In the genomic region with DNA sequence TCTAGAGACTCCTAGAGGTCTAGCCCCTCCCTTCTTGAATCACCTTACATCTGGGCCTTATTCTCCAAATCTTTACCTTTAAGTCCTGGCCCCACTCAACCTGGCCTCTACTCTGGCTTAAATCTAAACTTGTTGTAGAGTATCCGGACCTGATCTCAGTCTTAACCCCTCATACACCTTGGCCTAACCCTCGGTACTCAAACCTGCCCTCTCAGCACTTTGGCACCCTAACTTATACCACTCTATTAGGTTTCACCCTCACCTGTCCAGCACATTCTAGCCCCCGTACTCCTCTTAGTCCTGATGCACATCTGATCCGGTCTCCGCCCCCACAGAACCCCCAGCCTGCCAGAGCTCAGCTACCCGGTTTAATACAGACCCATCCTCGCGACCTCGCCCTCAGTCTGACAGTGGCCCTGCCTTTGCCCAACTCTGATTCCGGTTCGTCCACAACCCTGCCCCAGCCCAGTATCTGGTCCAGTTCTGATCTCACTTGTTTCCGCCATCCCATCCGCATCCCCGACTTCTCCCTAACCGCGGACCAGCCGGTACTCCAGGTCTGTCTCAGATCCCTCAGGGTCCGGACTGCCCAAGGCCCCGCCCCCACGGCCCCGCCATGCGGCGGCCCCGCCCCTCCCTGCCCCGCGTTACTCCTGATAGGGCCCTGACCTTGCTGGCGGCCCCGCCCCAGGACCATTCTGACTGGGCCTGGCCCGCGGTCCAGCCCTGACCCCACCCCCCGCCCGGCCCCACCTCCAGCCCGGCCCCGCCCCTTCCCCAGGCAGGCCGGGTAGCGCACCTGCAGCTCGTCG, we compare ENCODE assay signal across 8 cellular contexts. TPM values are rescaled to one million over a fixed set of nuclear protein-coding genes. Genes with fewer than 3 reads are reported as not detected.
DNase-seq lines count a peak whose midpoint lies in the region; ATAC-seq and TF ChIP-seq lines count a peak whose summit lies in the region.

No MANE protein-coding gene starts in this region.

- intact Hi-C loops in natural killer cell (cut with micrococcal nuclease) = no loop called here

- H4K20me1 ChIP-seq in GM23248 (ENCODE audit: insufficient read depth) = no peaks in the 10 kb centered on the region

- H3K9me3 ChIP-seq in GM23248 (ENCODE audit: low read depth) = no peaks in the 10 kb centered on the region
- H3K9me3 ChIP-seq in RWPE2 (ENCODE audit: severe bottlenecking) = no peaks in the 10 kb centered on the region

- H3K27ac ChIP-seq in GM23248 (no peak overlapping the region), RWPE2 (ENCODE audit: poor library complexity, severe bottlenecking) (no peak overlapping the region)

- 0 out of 2 replicates have a peak overlapping the region, but pooled peaks have one; percentile 14 for H3K9ac ChIP-seq in GM23248

- peak overlapping the region; percentile 81 for H2AFZ ChIP-seq in GM23248

- WGBS in GM23248 (ENCODE audit: low coverage in 1 of 2, low lambda C conversion rate in 2 of 2, missing lambda C conversion rate in 2 of 2), 2 experiments = 16 to 29% methylated on average over 17 to 35 of the region's 38 CpGs

- peak overlapping the region; percentile 45 to 79 for H3K27ac Mint-ChIP-seq in natural killer cell
- H3K27ac Mint-ChIP-seq in stimulated activated memory B cell treated with anti-CD40 and anti-IgM and Interleukin-4, amounts not matched to agents 10 μg/mL and 1 μg/mL and 100 μg/mL, for 72 hours = peak overlapping the region; percentile 86

- peak; percentile 88 for ATAC-seq in RWPE2 (ENCODE audit: low read depth)
- peak; percentile 76 to 91 (median 84) for ATAC-seq in natural killer cell
- ATAC-seq in stimulated activated memory B cell treated with anti-CD40 and anti-IgM and Interleukin-4, amounts not matched to agents 10 μg/mL and 1 μg/mL and 100 μg/mL, for 72 hours = peak; percentile 95

- H3K27me3 ChIP-seq in GM23248 (replicated peaks; ENCODE audit: insufficient read depth) (0 out of 2 replicates have a peak, but pooled peaks cover 9% of the 10 kb centered on the region), RWPE2 (ENCODE audit: insufficient read depth, poor library complexity, severe bottlenecking) (no peaks in the 10 kb centered on the region)

- H3K36me3 ChIP-seq in GM23248 (ENCODE audit: low read depth) (no peaks in the 10 kb centered on the region), RWPE2 (ENCODE audit: low read depth) (no peaks in the 10 kb centered on the region)

- H3K36me3 Mint-ChIP-seq in natural killer cell = no peaks in the 10 kb centered on the region
- no peaks in the 10 kb centered on the region for H3K36me3 Mint-ChIP-seq in stimulated activated memory B cell treated with anti-CD40 and anti-IgM and Interleukin-4, amounts not matched to agents 10 μg/mL and 1 μg/mL and 100 μg/mL, for 72 hours

- in situ Hi-C loops in Caki2 (cut with HindIII; ENCODE audit: low pct_unique_long_range_greater_than_20kb, low sequenced_read_pairs) = no loop called here
- in situ Hi-C loops in GM23248 (cut with MboI) = no loop called here

- H3K9me3 Mint-ChIP-seq in natural killer cell = no peaks in the 10 kb centered on the region
- no peaks in the 10 kb centered on the region for H3K9me3 Mint-ChIP-seq in stimulated activated memory B cell treated with anti-CD40 and anti-IgM and Interleukin-4, amounts not matched to agents 10 μg/mL and 1 μg/mL and 100 μg/mL, for 72 hours

- no peaks in the 10 kb centered on the region for H3K9me2 ChIP-seq in GM23248 (ENCODE audit: insufficient read depth)

- H3K4me3 ChIP-seq in GM23248 (peak overlapping the region; percentile 75), RWPE2 (ENCODE audit: severe bottlenecking) (peak overlapping the region; percentile 72), fibroblast of pulmonary artery (replicated peaks; ENCODE audit: low read depth, low read length) (peak overlapping the region; percentile 75)

- no peaks in the 10 kb centered on the region for H3K79me2 ChIP-seq in GM23248 (ENCODE audit: insufficient read depth)

- H3K4me1 ChIP-seq in GM23248 (ENCODE audit: insufficient read depth) (peaks cover 10% of the 10 kb centered on the region), RWPE2 (ENCODE audit: insufficient read depth, poor library complexity, severe bottlenecking) (peaks cover 4% of the 10 kb centered on the region)

- peaks cover 12 to 14% of the 10 kb centered on the region in 2 donors for H3K27me3 Mint-ChIP-seq in natural killer cell (ENCODE audit: low read depth in 2 of 2)
- H3K27me3 Mint-ChIP-seq in stimulated activated memory B cell treated with anti-CD40 and anti-IgM and Interleukin-4, amounts not matched to agents 10 μg/mL and 1 μg/mL and 100 μg/mL, for 72 hours = peaks cover 32% of the 10 kb centered on the region

- DNase-seq in Caki2 (ENCODE audit: low read depth) (peak; percentile 68), GM23248 (peak; percentile 91), M059J (ENCODE audit: low read depth) (peak; percentile 86), RWPE2 (ENCODE audit: low spot score) (peak; percentile 93), fibroblast of pulmonary artery (ENCODE audit: low read depth) (peak; percentile 80), natural killer cell (peak; percentile 64)
- peak; percentile 73 for DNase-seq in activated effector memory CD4-positive, alpha-beta T cell treated with Interleukin-2 at 50 U/mL for 16 hours

- H3F3A ChIP-seq in GM23248 (ENCODE audit: insufficient read depth) = no peaks in the 10 kb centered on the region

- H3K4me1 Mint-ChIP-seq in natural killer cell = peaks cover 27 to 48% of the 10 kb centered on the region in 2 donors
- peaks cover 34% of the 10 kb centered on the region for H3K4me1 Mint-ChIP-seq in stimulated activated memory B cell treated with anti-CD40 and anti-IgM and Interleukin-4, amounts not matched to agents 10 μg/mL and 1 μg/mL and 100 μg/mL, for 72 hours

- no peak for TF ChIP-seq CTCF in RWPE2 (IDR thresholded peaks at IDR 0.05; ENCODE audit: poor library complexity, severe bottlenecking)
- TF ChIP-seq CTCF in fibroblast of pulmonary artery (IDR thresholded peaks at IDR 0.05; ENCODE audit: low read length, missing control alignments) = no peak
- TF ChIP-seq CTCF in natural killer cell (IDR thresholded peaks at IDR 0.05) = no peak

- H3K4me3 Mint-ChIP-seq in natural killer cell = peak overlapping the region; percentile 91
- H3K4me3 Mint-ChIP-seq in stimulated activated memory B cell treated with anti-CD40 and anti-IgM and Interleukin-4, amounts not matched to agents 10 μg/mL and 1 μg/mL and 100 μg/mL, for 72 hours = peak overlapping the region; percentile 93

- peak overlapping the region; percentile 93 for H3K4me2 ChIP-seq in GM23248 (ENCODE audit: unreplicated experiment)

RNA-seq across cellular contexts. Expression of a gene that starts 1.4 kb away (rescaled TPM):
- total RNA-seq in Caki2 (2014; rRNA removed; shearing (Covaris generic); ENCODE audit: low replicate concordance) = 0.03 and 2.6 TPM in 2 replicates
- 2.0 and 2.6 TPM in 2 replicates for total RNA-seq in GM23248 (2014; rRNA removed; shearing (Covaris generic))
- 1.5 and 2.0 TPM in 2 replicates for polyA plus RNA-seq in GM23248 (2016; fragmentation: Nextera tagmentation; extraction: Ambion mirVana)
- 14.4 and 15.6 TPM in 2 replicates for total RNA-seq in M059J (2014; rRNA removed; shearing (Covaris generic))
- total RNA-seq in natural killer cell = 10 to 100 TPM; 18.2 to 35.4 (median 23.2) TPM
